8 cellular contexts compared by ENCODE assay signal in genomic region chr9:38641985-38642864, GRCh38. TPM values are rescaled to one million over a fixed set of nuclear protein-coding genes. Genes with fewer than 3 reads are reported as not detected.
DNase-seq lines count a peak whose midpoint lies in the region; ATAC-seq and TF ChIP-seq lines count a peak whose summit lies in the region.

No MANE protein-coding gene starts in this region.

- H3K9me3 Mint-ChIP-seq in brain = no peaks in the 10 kb centered on the region

- peak; percentile 46 for DNase-seq in 8988T
- peak; percentile 49 for DNase-seq in GM13977 (ENCODE audit: low spot score)
- DNase-seq in NCI-H2029 treated with DMSO at 0.1 percent for 48 hours (lab: John Stamatoyannopoulos, UW) = peak; percentile 50
- DNase-seq in kidney epithelial cell (ENCODE audit: low read depth) = no peak

- no peak overlapping the region for H3K4me3 Mint-ChIP-seq in brain

- H3K4me1 Mint-ChIP-seq in brain = peaks cover 5% of the 10 kb centered on the region

- in situ Hi-C loops in GM13977 (cut with MboI; ENCODE audit: low pct_unique_long_range_greater_than_20kb, low sequenced_read_pairs, unreplicated experiment) = no loop called here

- peaks cover 4% of the 10 kb centered on the region for H3K27me3 Mint-ChIP-seq in brain

- H3K27ac Mint-ChIP-seq in brain = peak overlapping the region in 1 of 5 experiments; percentile 4

- ATAC-seq in GM18858 (IDR thresholded peaks at IDR 0.05; ENCODE audit: unreplicated experiment) (no peak), HG02938 (IDR thresholded peaks at IDR 0.05; ENCODE audit: unreplicated experiment) (no peak), GM19467 (IDR thresholded peaks at IDR 0.05; ENCODE audit: unreplicated experiment) (no peak)

- no peak overlapping the region for H3K4me3 ChIP-seq in kidney epithelial cell (ENCODE audit: low read depth, low read length)

- H3K27me3 ChIP-seq in kidney epithelial cell (ENCODE audit: control insufficient read depth, insufficient read depth, low read length) = no peaks in the 10 kb centered on the region

- TF ChIP-seq CTCF in GM13977 (IDR thresholded peaks at IDR 0.05; ENCODE audit: extremely low read depth, insufficient read depth, missing control alignments) = peak; percentile 48
- peak; percentile 64 to 76 for TF ChIP-seq CTCF in brain (conservative IDR thresholded peaks at IDR 0.05)
- TF ChIP-seq CTCF in kidney epithelial cell (IDR thresholded peaks at IDR 0.05; ENCODE audit: insufficient read depth, low read length, poor library complexity, severe bottlenecking) = peak; percentile 49

- no peaks in the 10 kb centered on the region for H3K36me3 ChIP-seq in kidney epithelial cell (ENCODE audit: control insufficient read depth, insufficient read depth, low read length)

- H3K36me3 Mint-ChIP-seq in brain = no peaks in the 10 kb centered on the region

RNA-seq across cellular contexts. Expression of gene ANKRD18A, which starts 21.8 kb away (rescaled TPM):
- 2.0 TPM for polyA plus RNA-seq in brain (ENCODE audit: insufficient read depth, low read depth, low replicate concordance)
- total RNA-seq in kidney epithelial cell = 2.4 TPM in 2 replicates
